In genomic region chr2:126675637-126676036, GRCh38 we compare ENCODE assay signal across 1 cellular context.
A peak's percentile ranks its signal among the peaks of the same experiment; 100 is the strongest.
TF ChIP-seq lines count a peak whose summit lies in the region.

No MANE protein-coding gene starts in this region.

TF ChIP-seq in GM12878, 131 proteins besides CTCF, POLR2A, EP300 and RAD21 (continued from another document):
- TF ChIP-seq E4F1 (IDR thresholded peaks at IDR 0.05; ENCODE audit: borderline replicate concordance, partially characterized antibody): no peak
- 0 out of 2 replicates have a peak, but pooled peaks have one; percentile 37 for TF ChIP-seq CBX5 (IDR thresholded peaks at IDR 0.05; ENCODE audit: low read depth)
